1 cellular context compared by ENCODE assay signal in genomic region chr10:93379366-93380042, GRCh38.
TF ChIP-seq lines count a peak whose summit lies in the region.

No MANE protein-coding gene starts in this region.

TF ChIP-seq in SK-N-SH treated with all-trans-retinoic acid at 6 μM for 48 hours, 23 proteins besides CTCF, POLR2A, EP300 and RAD21 (continued from another document):
- TF ChIP-seq POU6F1 (CRISPR knock-in tag; IDR thresholded peaks at IDR 0.05; ENCODE audit: borderline replicate concordance, low read depth), result no peak
- no peak for TF ChIP-seq TCF4 (CRISPR knock-in tag; IDR thresholded peaks at IDR 0.05; ENCODE audit: borderline replicate concordance)
TF ChIP-seq in SK-N-SH treated with all-trans-retinoic acid at 6 μM for 48 hours: peak in this region for 0.
